20 cellular contexts compared by ENCODE assay signal in the genomic region with DNA sequence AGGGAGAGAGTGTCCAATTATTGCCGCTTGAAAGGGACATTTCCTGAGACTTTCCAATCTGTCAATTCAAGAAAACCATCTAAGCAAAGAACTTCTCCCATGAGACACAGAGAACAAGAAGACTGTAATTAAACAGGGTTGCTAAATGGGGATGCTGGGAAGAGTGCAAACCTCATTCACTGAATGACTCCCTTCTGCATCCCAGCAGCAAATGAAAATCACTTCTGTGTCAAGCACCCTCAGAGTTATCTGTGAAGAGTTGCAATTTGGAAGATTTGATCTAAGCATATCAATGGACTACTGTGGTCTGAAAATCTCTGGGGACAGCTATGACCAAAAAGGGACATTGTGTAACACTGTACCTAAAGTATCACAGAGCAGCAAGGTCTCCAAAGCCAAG. TPM values are rescaled to one million over a fixed set of nuclear protein-coding genes. Genes with fewer than 3 reads are reported as not detected.
DNase-seq lines count a peak whose midpoint lies in the region; ATAC-seq, FAIRE-seq and TF ChIP-seq lines count a peak whose summit lies in the region.
"Had no signal": no experiment of that assay in that cellular context is flagged by ENCODE, and none has a peak within 500 bp of the region (broad histone marks: within the 10 kb centered on the region; RNA-seq: fewer than 3 reads in every experiment).

No MANE protein-coding gene starts in this region.

- no peaks in the 10 kb centered on the region for H3K27me3 Mint-ChIP-seq in activated T-cell treated with anti-CD3 and anti-CD28 coated beads, Interleukin-2, amount 50 U/mL, for 24 hours
- no peaks in the 10 kb centered on the region for H3K27me3 Mint-ChIP-seq in memory B cell

- H3K4me1 ChIP-seq in testis, result peaks cover 33% of the 10 kb centered on the region
- H3K4me1 ChIP-seq: BE2C had no signal

- H3K27me3 ChIP-seq in testis, result no peaks in the 10 kb centered on the region
- H3K27me3 ChIP-seq: BE2C had no signal

- no peak for TF ChIP-seq POLR2A in NB4 (IDR thresholded peaks at IDR 0.05; ENCODE audit: extremely low read depth, insufficient read length)
- no peak for TF ChIP-seq POLR2A in testis (IDR thresholded peaks at IDR 0.05)

- TF ChIP-seq CTCF in NB4 (IDR thresholded peaks at IDR 0.05; ENCODE audit: low read depth, low read length), result no peak
- no peak for TF ChIP-seq CTCF in testis (IDR thresholded peaks at IDR 0.05)

- no peak for ATAC-seq in memory B cell (ENCODE audit: low read depth)
- ATAC-seq: CD8-positive, alpha-beta T cell; GM23338 had no signal

- no peaks in the 10 kb centered on the region for H3K9me3 ChIP-seq in testis
- H3K9me3 ChIP-seq: BE2C had no signal

- H3K9me3 Mint-ChIP-seq in activated T-cell treated with anti-CD3 and anti-CD28 coated beads, Interleukin-2, amount 50 U/mL, for 24 hours, result no peaks in the 10 kb centered on the region
- no peaks in the 10 kb centered on the region for H3K9me3 Mint-ChIP-seq in memory B cell
- H3K9me3 Mint-ChIP-seq: CD8-positive, alpha-beta T cell; GM23338 had no signal

- intact Hi-C loops in testis (cut with DNase I; ENCODE audit: low total_unique reads), result no loop called here

- H3K27ac Mint-ChIP-seq in activated T-cell treated with anti-CD3 and anti-CD28 coated beads, Interleukin-2, amount 50 U/mL, for 24 hours, result peak overlapping the region; percentile 5
- H3K27ac Mint-ChIP-seq in memory B cell, result peak overlapping the region; percentile 31
- H3K27ac Mint-ChIP-seq: CD8-positive, alpha-beta T cell; GM23338 had no signal

- H3K36me3 ChIP-seq in testis (ENCODE audit: low read depth, missing control alignments), result no peaks in the 10 kb centered on the region
- H3K36me3 ChIP-seq: BE2C had no signal

- peaks cover 30% of the 10 kb centered on the region for H3K4me1 Mint-ChIP-seq in activated T-cell treated with anti-CD3 and anti-CD28 coated beads, Interleukin-2, amount 50 U/mL, for 24 hours (ENCODE audit: low read depth)
- H3K4me1 Mint-ChIP-seq in memory B cell, result peaks cover 19% of the 10 kb centered on the region

- H3K4me3 ChIP-seq in NB4 (ENCODE audit: low read depth, low read length) (no peak overlapping the region), testis (no peak overlapping the region)
- H3K4me3 ChIP-seq: GM23338 had no signal

- H3K36me3 Mint-ChIP-seq in activated T-cell treated with anti-CD3 and anti-CD28 coated beads, Interleukin-2, amount 50 U/mL, for 24 hours (ENCODE audit: low read depth), result peaks cover 69% of the 10 kb centered on the region
- H3K36me3 Mint-ChIP-seq in memory B cell, result peaks cover 16% of the 10 kb centered on the region

- 63 to 71% methylated on average over 1 of the region's 1 CpG for WGBS in testis, 2 donors

- no peak for FAIRE-seq in GM19239 (lab: Jason Lieb, UNC)
- FAIRE-seq: A204.1, D721Med, G401.6 had no signal

- H3K27ac ChIP-seq in testis, result peak overlapping the region; percentile 42 to 77
- H3K27ac ChIP-seq: C4-2B had no signal

- DNase-seq in activated T-cell treated with anti-CD3 and anti-CD28 coated beads, Interleukin-2, amount 50 U/mL, for 24 hours, result no peak
- DNase-seq in activated T-cell treated with anti-CD3 and anti-CD28 coated beads, Interleukin-2, amount 50 U/mL, for 1 hour, result no peak
- peak; percentile 26 for DNase-seq in NB4 (ENCODE audit: low read depth)
- no peak for DNase-seq in memory B cell (ENCODE audit: low spot score in 2 of 2)
- peak; percentile 66 for DNase-seq in testis
- no peak for DNase-seq in GM19239 (ENCODE audit: insufficient read length, low spot score)
- no peak for DNase-seq in NCI-H2107 treated with DMSO at 0.1 percent for 48 hours (lab: John Stamatoyannopoulos, UW; ENCODE audit: unreplicated experiment)
- DNase-seq: BE2C; CD8-positive, alpha-beta T cell; COR-L47; DMS153; DMS79 treated with DMSO at 0.1 percent for 48 hours; EL; H7; IMR-90 had no signal

- H3K4me3 Mint-ChIP-seq in activated T-cell treated with anti-CD3 and anti-CD28 coated beads, Interleukin-2, amount 50 U/mL, for 24 hours, result no peak overlapping the region
- no peak overlapping the region for H3K4me3 Mint-ChIP-seq in memory B cell
- H3K4me3 Mint-ChIP-seq: CD8-positive, alpha-beta T cell; GM23338 had no signal

RNA-seq across cellular contexts. Expression of gene RFT1, which starts 3.6 kb away (rescaled TPM):
- total RNA-seq in testis, result 10 to 100 TPM; 27.2 to 33.9 TPM
- polyA plus RNA-seq in testis (ENCODE audit: insufficient read depth, low read depth, low replicate concordance), result 36.8 TPM

RNA-seq across cellular contexts. Expression of gene PRKCD, which starts 34.4 kb away (rescaled TPM):
- total RNA-seq in testis, result 10 to 100 TPM; 36.3 to 44.5 TPM
- polyA plus RNA-seq in testis (ENCODE audit: insufficient read depth, low read depth, low replicate concordance), result 42.3 TPM

Comparison
In these comparisons a context has a peak if more than half of its experiments do, and no peak if none do; other contexts are left out.
1. DNase-seq: peak in NB4 (single experiment) and testis (single experiment); none in activated T-cell treated with anti-CD3 and anti-CD28 coated beads, Interleukin-2, amount 50 U/mL, for 24 hours (single experiment), activated T-cell treated with anti-CD3 and anti-CD28 coated beads, Interleukin-2, amount 50 U/mL, for 1 hour (single experiment), memory B cell (0 of 2), GM19239 (single experiment) and NCI-H2107 treated with DMSO at 0.1 percent for 48 hours (single experiment).